Comparison of ENCODE assay signal across 8 cellular contexts in genomic region chr7:129218514-129219036, GRCh38.
DNase-seq lines count a peak whose midpoint lies in the region; ATAC-seq lines count a peak whose summit lies in the region.

No MANE protein-coding gene starts in this region.

- DNase-seq in DMS 273 treated with DMSO at 0.1 percent for 48 hours (lab: John Stamatoyannopoulos, UW), result peak; percentile 80
- DNase-seq in NCI-H446 treated with DMSO at 0.1 percent for 48 hours (lab: John Stamatoyannopoulos, UW), result peak; percentile 9
- peak; percentile 70 for DNase-seq in activated CD4-positive, CD25-positive, alpha-beta regulatory T cell treated with anti-CD3 and anti-CD28 coated beads, Interleukin-2, amount 50 U/mL, for 16 hours (ENCODE audit: low read depth, low spot score)
- peak; percentile 66 for DNase-seq in central memory CD4-positive, alpha-beta T cell
- DNase-seq in kidney glomerular epithelial cell (lab: John Stamatoyannopoulos, UW), result peak; percentile 81
- DNase-seq in stimulated activated CD4-positive, alpha-beta T cell treated with anti-CD3 and anti-CD28 coated beads, Interleukin-1b, Interleukin-23, amount 100 ng/mL, for 48 hours, result peak; percentile 72

- ATAC-seq in HG03066 (IDR thresholded peaks at IDR 0.05; ENCODE audit: low read depth, unreplicated experiment), result peak; percentile 64
- ATAC-seq in GM19455 (IDR thresholded peaks at IDR 0.05; ENCODE audit: unreplicated experiment), result no peak

Comparison
In these comparisons a context has a peak if more than half of its experiments do, and no peak if none do; other contexts are left out.
1. DNase-seq: peak in every context shown above with its lines; median percentile 81 in kidney glomerular epithelial cell; 80 in DMS 273 treated with DMSO at 0.1 percent for 48 hours; 72 in stimulated activated CD4-positive, alpha-beta T cell treated with anti-CD3 and anti-CD28 coated beads, Interleukin-1b, Interleukin-23, amount 100 ng/mL, for 48 hours; 70 in activated CD4-positive, CD25-positive, alpha-beta regulatory T cell treated with anti-CD3 and anti-CD28 coated beads, Interleukin-2, amount 50 U/mL, for 16 hours; 66 in central memory CD4-positive, alpha-beta T cell; 9 in NCI-H446 treated with DMSO at 0.1 percent for 48 hours.